Comparison of ENCODE assay signal across 1 cellular context in the genomic region with DNA sequence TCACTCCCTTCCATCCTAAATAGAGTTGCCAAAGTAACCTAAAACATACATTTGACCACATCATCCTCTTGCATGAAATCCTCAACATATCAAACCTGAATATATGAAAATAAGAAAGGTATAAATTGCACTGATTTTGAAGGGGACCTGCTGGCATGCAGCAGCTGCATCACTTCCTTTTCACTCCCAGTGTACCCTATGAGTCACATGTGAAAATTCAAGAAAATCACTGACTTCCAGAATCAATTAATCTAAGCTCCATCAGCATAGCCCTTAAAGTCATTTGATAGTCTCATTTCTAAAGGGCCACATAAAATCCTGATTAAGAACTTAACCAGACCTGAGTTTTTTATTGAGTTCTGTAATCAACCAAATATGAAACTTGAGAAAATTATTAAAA.
A peak's percentile ranks its signal among the peaks of the same experiment; 100 is the strongest.
TF ChIP-seq lines count a peak whose summit lies in the region.

No MANE protein-coding gene starts in this region.

TF ChIP-seq in endothelial cell of umbilical vein, 7 proteins besides CTCF, POLR2A, EP300 and RAD21 (continued from another document):
- TF ChIP-seq POLR2AphosphoS5 (IDR thresholded peaks at IDR 0.05; ENCODE audit: insufficient read depth, low read depth, low read length) (no peak), GATA2 (IDR thresholded peaks at IDR 0.05; ENCODE audit: insufficient read depth, insufficient read length, low read depth, low read length) (no peak), MYC (IDR thresholded peaks at IDR 0.05; ENCODE audit: low read depth, low read length) (no peak), JUN (IDR thresholded peaks at IDR 0.05; ENCODE audit: borderline replicate concordance, insufficient read depth, insufficient read length, low read depth) (peak; percentile 70), EZH2 (IDR thresholded peaks at IDR 0.05; ENCODE audit: borderline replicate concordance, low read depth, low read length, severe bottlenecking) (no peak)
- TF ChIP-seq, protein P1, sequence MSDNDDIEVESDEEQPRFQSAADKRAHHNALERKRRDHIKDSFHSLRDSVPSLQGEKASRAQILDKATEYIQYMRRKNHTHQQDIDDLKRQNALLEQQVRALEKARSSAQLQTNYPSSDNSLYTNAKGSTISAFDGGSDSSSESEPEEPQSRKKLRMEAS (IDR thresholded peaks at IDR 0.05; ENCODE audit: insufficient read depth, insufficient read length) = no peak
